In genomic region chr2:43170733-43171101, GRCh38 we compare ENCODE assay signal across 14 cellular contexts. TPM values are rescaled to one million over a fixed set of nuclear protein-coding genes. Genes with fewer than 3 reads are reported as not detected.
A peak's percentile ranks its signal among the peaks of the same experiment; 100 is the strongest.
DNase-seq lines count a peak whose midpoint lies in the region; ATAC-seq and TF ChIP-seq lines count a peak whose summit lies in the region.
"Had no signal": no experiment of that assay in that cellular context is flagged by ENCODE, and none has a peak within 500 bp of the region (broad histone marks: within the 10 kb centered on the region; RNA-seq: fewer than 3 reads in every experiment).

No MANE protein-coding gene starts in this region.

- peaks cover 48% of the 10 kb centered on the region for H3K4me1 Mint-ChIP-seq in activated T-helper 17 cell treated with anti-CD3 and anti-CD28 coated beads, Interleukin-2, amount 50 U/mL, for 72 hours
- H3K4me1 Mint-ChIP-seq in naive thymus-derived CD8-positive, alpha-beta T cell: peaks cover 39 to 86% (median 77%) of the 10 kb centered on the region in 4 donors

- peaks cover 9% of the 10 kb centered on the region for H3K36me3 Mint-ChIP-seq in activated T-helper 17 cell treated with anti-CD3 and anti-CD28 coated beads, Interleukin-2, amount 50 U/mL, for 72 hours (ENCODE audit: low read depth)
- peaks cover 0 to 4% (median 0%) of the 10 kb centered on the region in 3 donors for H3K36me3 Mint-ChIP-seq in naive thymus-derived CD8-positive, alpha-beta T cell

- peak overlapping the region; percentile 78 for H3K27ac Mint-ChIP-seq in activated T-helper 17 cell treated with anti-CD3 and anti-CD28 coated beads, Interleukin-2, amount 50 U/mL, for 72 hours
- H3K27ac Mint-ChIP-seq in naive thymus-derived CD8-positive, alpha-beta T cell: peak overlapping the region; percentile 94 to 100 (median 97)

- no peaks in the 10 kb centered on the region for H3K27me3 ChIP-seq in BLaER1 treated with 17β-estradiol and CSF1 and Interleukin-3, amounts not matched to agents 10 nM and 100 nM
- no peaks in the 10 kb centered on the region for H3K27me3 ChIP-seq in DND-41 (ENCODE audit: insufficient read depth, low read length, poor library complexity)
- H3K27me3 ChIP-seq: ascending aorta had no signal

- H3K9me3 ChIP-seq in BLaER1 treated with 17β-estradiol and CSF1 and Interleukin-3, amounts not matched to agents 10 nM and 100 nM (replicated peaks in 1 of 11): no peaks in the 10 kb centered on the region
- peaks cover 16% of the 10 kb centered on the region for H3K9me3 ChIP-seq in DND-41 (ENCODE audit: insufficient read depth, low read length, severe bottlenecking)

- no peak for TF ChIP-seq CTCF in DND-41 (IDR thresholded peaks at IDR 0.05; ENCODE audit: borderline replicate concordance, extremely low read depth, low read length, poor library complexity, severe bottlenecking)

- H3K9me3 Mint-ChIP-seq in activated T-helper 17 cell treated with anti-CD3 and anti-CD28 coated beads, Interleukin-2, amount 50 U/mL, for 72 hours: no peaks in the 10 kb centered on the region
- H3K9me3 Mint-ChIP-seq in naive thymus-derived CD8-positive, alpha-beta T cell: peaks cover 0 to 14% (median 0%) of the 10 kb centered on the region in 9 donors

- peak overlapping the region in 2 of 10 experiments; percentile 52 to 53; a peak in 4 of 20 replicates for H3K4me3 ChIP-seq in BLaER1 treated with 17β-estradiol and CSF1 and Interleukin-3, amounts not matched to agents 10 nM and 100 nM
- H3K4me3 ChIP-seq in DND-41 (ENCODE audit: low read depth in 1 of 2, low read length in 2 of 2): no peak overlapping the region
- H3K4me3 ChIP-seq: ascending aorta had no signal

- H3K4me3 Mint-ChIP-seq in activated T-helper 17 cell treated with anti-CD3 and anti-CD28 coated beads, Interleukin-2, amount 50 U/mL, for 72 hours: peak overlapping the region; percentile 75
- H3K4me3 Mint-ChIP-seq in naive thymus-derived CD8-positive, alpha-beta T cell: peak overlapping the region; percentile 65 to 95 (median 75)

- no peak overlapping the region for H2AFZ ChIP-seq in DND-41 (ENCODE audit: low read depth, low read length)

- no peaks in the 10 kb centered on the region for H3K79me2 ChIP-seq in DND-41 (ENCODE audit: insufficient read depth, low read length)

- DNase-seq in DND-41 (no peak), middle frontal gyrus (ENCODE audit: extremely low spot score, low spot score) (no peak), HK-2 (ENCODE audit: unreplicated experiment) (no peak)
- no peak for DNase-seq in naive thymus-derived CD8-positive, alpha-beta T cell
- DNase-seq in stimulated activated CD8-positive, alpha-beta memory T cell treated with anti-CD3 and anti-CD28 coated beads, Interleukin-4, amount 100 ng/mL, for 48 hours: no peak
- DNase-seq: COR-L47; effector CD4-positive, alpha-beta T cell; NCI-H1417; NCI-H510A; stimulated activated CD4-positive, alpha-beta T cell treated with anti-CD3 and anti-CD28 coated beads, Interleukin-4, amount 100 ng/mL, for 4 hours had no signal

- peak overlapping the region; percentile 1 to 79 (median 70); a peak in 18 of 22 replicates for H3K9ac ChIP-seq in BLaER1 treated with 17β-estradiol and CSF1 and Interleukin-3, amounts not matched to agents 10 nM and 100 nM
- no peak overlapping the region for H3K9ac ChIP-seq in DND-41 (ENCODE audit: low read depth, low read length)

- H3K4me2 ChIP-seq in BLaER1 treated with 17β-estradiol and CSF1 and Interleukin-3, amounts not matched to agents 10 nM and 100 nM: peak overlapping the region; percentile 94 to 99 (median 97)
- H3K4me2 ChIP-seq in DND-41 (ENCODE audit: insufficient read depth, low read length): no peak overlapping the region

- ATAC-seq in DND-41 (ENCODE audit: insufficient read depth, low read depth) (no peak), HG02623 (IDR thresholded peaks at IDR 0.05; ENCODE audit: unreplicated experiment) (no peak)
- no peak for ATAC-seq in activated T-helper 17 cell treated with anti-CD3 and anti-CD28 coated beads, Interleukin-2, amount 50 U/mL, for 72 hours (replicated peaks)
- ATAC-seq in naive thymus-derived CD8-positive, alpha-beta T cell: no peak

- H4K20me1 ChIP-seq in BLaER1 treated with 17β-estradiol and CSF1 and Interleukin-3, amounts not matched to agents 10 nM and 100 nM: peaks cover 0 to 50% (median 0%) of the 10 kb centered on the region in 11 experiments; a peak in 4 of 22 replicates
- no peaks in the 10 kb centered on the region for H4K20me1 ChIP-seq in DND-41 (ENCODE audit: insufficient read depth, low read length)

- H3K36me3 ChIP-seq in BLaER1 treated with 17β-estradiol and CSF1 and Interleukin-3, amounts not matched to agents 10 nM and 100 nM: peaks cover 0 to 8% (median 0%) of the 10 kb centered on the region in 11 experiments; a peak in 2 of 22 replicates
- no peaks in the 10 kb centered on the region for H3K36me3 ChIP-seq in DND-41 (ENCODE audit: insufficient read depth, low read length)
- H3K36me3 ChIP-seq: ascending aorta had no signal

- no peaks in the 10 kb centered on the region for H3K27me3 Mint-ChIP-seq in activated T-helper 17 cell treated with anti-CD3 and anti-CD28 coated beads, Interleukin-2, amount 50 U/mL, for 72 hours
- no peaks in the 10 kb centered on the region for H3K27me3 Mint-ChIP-seq in naive thymus-derived CD8-positive, alpha-beta T cell

- H3K27ac ChIP-seq in BLaER1 treated with 17β-estradiol and CSF1 and Interleukin-3, amounts not matched to agents 10 nM and 100 nM: peak overlapping the region in 9 of 11 experiments; percentile 53 to 94 (median 89); a peak in 18 of 22 replicates
- peak overlapping the region; percentile 61 for H3K27ac ChIP-seq in DND-41 (ENCODE audit: low read length)
- H3K27ac ChIP-seq: ascending aorta had no signal

- peaks cover 86 to 98% (median 91%) of the 10 kb centered on the region in 10 experiments for H3K4me1 ChIP-seq in BLaER1 treated with 17β-estradiol and CSF1 and Interleukin-3, amounts not matched to agents 10 nM and 100 nM
- peaks cover 45% of the 10 kb centered on the region for H3K4me1 ChIP-seq in DND-41 (ENCODE audit: insufficient read depth, low read length)

- POLR2A ChIA-PET in naive thymus-derived CD8-positive, alpha-beta T cell (lab: Charles Lee): interaction anchor here (0.5 to 43.5 kb wide), 10 partner anchors 10 to 360 kb away, joined by 3 to 1530 read pairs (median 43); partner anchors contain the start of gene ZFP36L2

RNA-seq across cellular contexts. Expression of gene ZFP36L2, which starts 55.7 kb away (rescaled TPM):
- total RNA-seq in activated T-helper 17 cell treated with anti-CD3 and anti-CD28 coated beads, Interleukin-2, amount 50 U/mL, for 72 hours: 100 to 1,000 TPM in 1 of 2 donors, 10 to 100 TPM in 1; 57.8 to 185 TPM
- total RNA-seq in naive thymus-derived CD8-positive, alpha-beta T cell: 100 to 1,000 TPM; 264 to 274 TPM
- polyA plus RNA-seq in naive thymus-derived CD8-positive, alpha-beta T cell: 100 to 1,000 TPM; 222 to 420 (median 390) TPM
